In genomic region chr2:168201211-168201610, GRCh38 we compare ENCODE assay signal across 25 cellular contexts. TPM values are rescaled to one million over a fixed set of nuclear protein-coding genes. Genes with fewer than 3 reads are reported as not detected.
A peak's percentile ranks its signal among the peaks of the same experiment; 100 is the strongest.
DNase-seq lines count a peak whose midpoint lies in the region; ATAC-seq, FAIRE-seq and TF ChIP-seq lines count a peak whose summit lies in the region.
"Had no signal": no experiment of that assay in that cellular context is flagged by ENCODE, and none has a peak within 500 bp of the region (broad histone marks: within the 10 kb centered on the region; RNA-seq: fewer than 3 reads in every experiment).

No MANE protein-coding gene starts in this region.

- H4K20me1 ChIP-seq in BLaER1: peaks cover 60% of the 10 kb centered on the region
- H4K20me1 ChIP-seq in astrocyte (ENCODE audit: insufficient read depth, low read length): peaks cover 25% of the 10 kb centered on the region

- peaks cover 6% of the 10 kb centered on the region for H3K36me3 Mint-ChIP-seq in astrocyte (ENCODE audit: low read depth, unreplicated experiment)
- no peaks in the 10 kb centered on the region for H3K36me3 Mint-ChIP-seq in Caco-2 (ENCODE audit: insufficient read depth, unreplicated experiment)

- no peak overlapping the region for H3K4me3 ChIP-seq in BLaER1
- H3K4me3 ChIP-seq in astrocyte (ENCODE audit: insufficient read depth, low read depth, low read length): no peak overlapping the region
- H3K4me3 ChIP-seq in prostate gland: no peak overlapping the region
- no peak overlapping the region for H3K4me3 ChIP-seq in Caco-2 (ENCODE audit: low read depth, low read length)
- H3K4me3 ChIP-seq: ascending aorta, colonic mucosa, hepatocyte, uterus had no signal

- H3K27me3 Mint-ChIP-seq in astrocyte (ENCODE audit: low read depth, unreplicated experiment): no peaks in the 10 kb centered on the region
- no peaks in the 10 kb centered on the region for H3K27me3 Mint-ChIP-seq in Caco-2 (ENCODE audit: insufficient read depth, unreplicated experiment)
- H3K27me3 Mint-ChIP-seq: activated CD4-positive, alpha-beta memory T cell treated with anti-CD3 and anti-CD28 coated beads for 36 hours; CD4-positive, CD25-positive, alpha-beta regulatory T cell; naive B cell had no signal

- peaks cover 72% of the 10 kb centered on the region for H3K4me1 ChIP-seq in BLaER1
- peaks cover 5% of the 10 kb centered on the region for H3K4me1 ChIP-seq in astrocyte (ENCODE audit: insufficient read depth, low read length)
- H3K4me1 ChIP-seq in prostate gland (replicated peaks): peaks cover 6% of the 10 kb centered on the region
- peaks cover 12% of the 10 kb centered on the region for H3K4me1 ChIP-seq in Caco-2
- H3K4me1 ChIP-seq: ascending aorta, uterus had no signal

- no peak for FAIRE-seq in astrocyte (lab: Jason Lieb, UNC)
- FAIRE-seq: endothelial cell of umbilical vein, islet of Langerhans had no signal

- CTCF ChIA-PET in Caco-2 (lab: Charles Lee): no interaction called here

- H3K9ac ChIP-seq in BLaER1 (no peak overlapping the region), astrocyte (ENCODE audit: low read length) (no peak overlapping the region)

- TF ChIP-seq POLR2A in prostate gland (IDR thresholded peaks at IDR 0.05): no peak

- TF ChIP-seq CTCF in astrocyte (IDR thresholded peaks at IDR 0.05; ENCODE audit: insufficient read depth, low read depth, low read length): no peak
- no peak for TF ChIP-seq CTCF in prostate gland (IDR thresholded peaks at IDR 0.05)
- TF ChIP-seq CTCF in Caco-2 (IDR thresholded peaks at IDR 0.05; ENCODE audit: insufficient read depth in 1 of 2, low read depth in 1 of 2, low read length in 1 of 2, severe bottlenecking in 1 of 2, unreplicated experiment in 1 of 2): no peak

- peak overlapping the region; percentile 36; the same call in 1 of the 2 replicates for H3K4me2 ChIP-seq in BLaER1
- peak overlapping the region; percentile 4 for H3K4me2 ChIP-seq in astrocyte (ENCODE audit: low read length)
- H3K4me2 ChIP-seq: hepatocyte had no signal

- H3K27me3 ChIP-seq in BLaER1 (no peaks in the 10 kb centered on the region), astrocyte (ENCODE audit: insufficient read depth, low read length) (no peaks in the 10 kb centered on the region), layer of hippocampus (ENCODE audit: control insufficient read depth, insufficient read depth, low read length) (no peaks in the 10 kb centered on the region), prostate gland (replicated peaks; ENCODE audit: insufficient read depth) (no peaks in the 10 kb centered on the region), Caco-2 (replicated peaks; ENCODE audit: control insufficient read depth, insufficient read depth, low read length) (no peaks in the 10 kb centered on the region)
- H3K27me3 ChIP-seq: ascending aorta, colonic mucosa, hepatocyte, uterus had no signal

- no peak for ATAC-seq in GM21381 (IDR thresholded peaks at IDR 0.05; ENCODE audit: unreplicated experiment)

- intact Hi-C loops in prostate gland (cut with DNase I): no loop called here
- intact Hi-C loops in Caco-2 (cut with micrococcal nuclease; ENCODE audit: unreplicated experiment): no loop called here

- H3K79me2 ChIP-seq in astrocyte (ENCODE audit: insufficient read depth, low read length): peaks cover 56% of the 10 kb centered on the region

- no peak overlapping the region for H2AFZ ChIP-seq in astrocyte (ENCODE audit: low read depth, low read length)
- H2AFZ ChIP-seq: hepatocyte had no signal

- H3K9me3 ChIP-seq in BLaER1 (peaks cover 24% of the 10 kb centered on the region), astrocyte (ENCODE audit: insufficient read depth, low read depth, low read length) (no peaks in the 10 kb centered on the region), prostate gland (no peaks in the 10 kb centered on the region), Caco-2 (no peaks in the 10 kb centered on the region)
- H3K9me3 ChIP-seq: ascending aorta, colonic mucosa, uterus had no signal

- H3K9me3 Mint-ChIP-seq in astrocyte (ENCODE audit: unreplicated experiment) (no peaks in the 10 kb centered on the region), Caco-2 (ENCODE audit: unreplicated experiment) (peaks cover 8% of the 10 kb centered on the region)
- H3K9me3 Mint-ChIP-seq: activated CD4-positive, alpha-beta memory T cell treated with anti-CD3 and anti-CD28 coated beads for 36 hours; CD4-positive, CD25-positive, alpha-beta regulatory T cell; naive B cell had no signal

- BruUV-seq in Caco-2 (replicated peaks; lab: Mats Ljungman, UMichigan): no TSS peak

- no peak overlapping the region for H3K27ac Mint-ChIP-seq in astrocyte (ENCODE audit: unreplicated experiment)
- H3K27ac Mint-ChIP-seq in Caco-2 (ENCODE audit: unreplicated experiment): no peak overlapping the region
- H3K27ac Mint-ChIP-seq: activated CD4-positive, alpha-beta memory T cell treated with anti-CD3 and anti-CD28 coated beads for 36 hours had no signal

- WGBS in prostate gland: 63% methylated on average over 5 of the region's 5 CpGs

- DNase-seq in astrocyte (ENCODE audit: low read depth): peak; percentile 87
- no peak for DNase-seq in prostate gland (ENCODE audit: low spot score)
- no peak for DNase-seq in Caco-2
- no peak for DNase-seq in NCI-H1417 (lab: John Stamatoyannopoulos, UW)
- DNase-seq in NCI-H345 (lab: John Stamatoyannopoulos, UW): no peak
- DNase-seq: activated CD4-positive, alpha-beta memory T cell treated with anti-CD3 and anti-CD28 coated beads for 36 hours; activated naive CD4-positive, alpha-beta T cell treated with anti-CD3 and anti-CD28 coated beads, Interleukin-2, amount 50 U/mL, for 16 hours; CD4-positive, CD25-positive, alpha-beta regulatory T cell; colonic mucosa; GDM1; naive B cell; NCI-H1105; NCI-H2081; NCI-H446; stimulated activated CD4-positive, alpha-beta T cell treated with anti-CD3 and anti-CD28 coated beads, Interleukin-4, amount 100 ng/mL, for 4 hours; T-helper 2 cell; uterus; WERI-Rb-1 had no signal

- H3K27ac ChIP-seq in BLaER1 (peak overlapping the region; percentile 18; the same call in 1 of the 2 replicates), astrocyte (ENCODE audit: low read depth, low read length) (no peak overlapping the region), layer of hippocampus (ENCODE audit: low read depth, low read length) (peak overlapping the region; percentile 35), prostate gland (peak overlapping the region; percentile 6 to 59)
- H3K27ac ChIP-seq: ascending aorta, colonic mucosa, hepatocyte, uterus, WERI-Rb-1 had no signal

- H3K4me3 Mint-ChIP-seq in astrocyte (ENCODE audit: unreplicated experiment) (no peak overlapping the region), Caco-2 (ENCODE audit: unreplicated experiment) (no peak overlapping the region)
- H3K4me3 Mint-ChIP-seq: activated CD4-positive, alpha-beta memory T cell treated with anti-CD3 and anti-CD28 coated beads for 36 hours; CD4-positive, CD25-positive, alpha-beta regulatory T cell; naive B cell had no signal

- H3K4me1 Mint-ChIP-seq in astrocyte (ENCODE audit: low read depth, unreplicated experiment): peaks cover 12% of the 10 kb centered on the region
- H3K4me1 Mint-ChIP-seq in Caco-2 (ENCODE audit: low read depth, unreplicated experiment): peaks cover 13% of the 10 kb centered on the region

- POLR2A ChIA-PET in Caco-2 (lab: Charles Lee): no interaction called here

- H3K36me3 ChIP-seq in BLaER1 (peaks cover 48% of the 10 kb centered on the region), astrocyte (ENCODE audit: insufficient read depth, low read length) (no peaks in the 10 kb centered on the region), prostate gland (no peaks in the 10 kb centered on the region), Caco-2 (ENCODE audit: control insufficient read depth, insufficient read depth, low read length) (no peaks in the 10 kb centered on the region)
- H3K36me3 ChIP-seq: ascending aorta, colonic mucosa, uterus, WERI-Rb-1 had no signal

RNA-seq across cellular contexts. Expression of gene STK39, which starts 46.2 kb away (rescaled TPM):
- total RNA-seq in astrocyte: 23.4 and 26.6 TPM in 2 replicates
- 10 to 100 TPM; 32.2 to 54.7 TPM for total RNA-seq in prostate gland
- total RNA-seq in Caco-2 (2022): 2.9 and 5.1 TPM in 2 replicates
